In genomic region chr9:108525214-108525613, GRCh38 we compare ENCODE assay signal across 33 cellular contexts.
"Had no signal": no experiment of that assay in that cellular context is flagged by ENCODE, and none has a peak within 500 bp of the region (broad histone marks: within the 10 kb centered on the region; RNA-seq: fewer than 3 reads in every experiment).

No MANE protein-coding gene starts in this region.

- H3K9me3 Mint-ChIP-seq: activated B cell treated with CpG ODN at 0.5 μM for 24 hours; activated CD4-positive, alpha-beta memory T cell treated with anti-CD3 and anti-CD28 coated beads for 36 hours; activated T-helper 1 cell treated with anti-CD3 and anti-CD28 coated beads, Interleukin-12 subunit alpha, Interleukin-12 subunit beta, Interleukin-2, Interleukin-4 antibody, amounts not matched to agents 30 ng/mL and 10 ng/mL and 1 ng/mL, durations not matched to agents 14 hours and 24 hours and 36 hours; central memory CD8-positive, alpha-beta T cell; dendritic cell treated with granulocyte-macrophage colony-stimulating factor and Interleukin-4, amounts not matched to agents 40 ng/mL and 50 ng/mL, for 4 days had no signal

- H3K9me3 ChIP-seq: ascending aorta, breast epithelium, esophagus squamous epithelium had no signal

- H3K27ac Mint-ChIP-seq: activated B cell treated with CpG ODN at 0.5 μM for 24 hours; activated CD4-positive, alpha-beta memory T cell treated with anti-CD3 and anti-CD28 coated beads for 36 hours; activated CD8-positive, alpha-beta memory T cell treated with anti-CD3 and anti-CD28 coated beads, Interleukin-2, amount 10 ng/mL, durations not matched to agents 7 days and 5 days; activated CD8-positive, alpha-beta T cell treated with anti-CD3 and anti-CD28 coated beads, Interleukin-2, amount 10 ng/mL, durations not matched to agents 7 days and 5 days; activated naive CD4-positive, alpha-beta T cell treated with anti-CD3 and anti-CD28 coated beads, Interleukin-2, amount 10 ng/mL, durations not matched to agents 7 days and 5 days; activated naive CD4-positive, alpha-beta T cell treated with anti-CD3 and anti-CD28 coated beads, Interleukin-2, amount 50 U/mL, for 72 hours; activated naive CD8-positive, alpha-beta T cell treated with anti-CD3 and anti-CD28 coated beads, Interleukin-2, amount 10 ng/mL, durations not matched to agents 7 days and 5 days; activated T-helper 1 cell treated with anti-CD3 and anti-CD28 coated beads, Interleukin-12 subunit alpha, Interleukin-12 subunit beta, Interleukin-2, Interleukin-4 antibody, amounts not matched to agents 30 ng/mL and 10 ng/mL and 1 ng/mL, durations not matched to agents 14 hours and 24 hours and 36 hours; brain; dendritic cell treated with granulocyte-macrophage colony-stimulating factor and Interleukin-4, amounts not matched to agents 40 ng/mL and 50 ng/mL, for 4 days; T-helper 17 cell; T-helper 2 cell treated with Interferon-gamma antibody and Interleukin-4, amounts not matched to agents 5 μg/mL and 100 μg/mL, for 36 hours had no signal

- H3K36me3 ChIP-seq: ascending aorta, breast epithelium, cardiac muscle cell, esophagus squamous epithelium, WERI-Rb-1 had no signal

- H3K4me1 ChIP-seq: ascending aorta, breast epithelium, esophagus squamous epithelium had no signal

- H3K4me3 Mint-ChIP-seq: activated B cell treated with CpG ODN at 0.5 μM for 24 hours; activated CD4-positive, alpha-beta memory T cell treated with anti-CD3 and anti-CD28 coated beads for 36 hours; activated CD8-positive, alpha-beta memory T cell treated with anti-CD3 and anti-CD28 coated beads, Interleukin-2, amount 10 ng/mL, durations not matched to agents 7 days and 5 days; activated CD8-positive, alpha-beta T cell treated with anti-CD3 and anti-CD28 coated beads, Interleukin-2, amount 10 ng/mL, durations not matched to agents 7 days and 5 days; activated naive CD4-positive, alpha-beta T cell treated with anti-CD3 and anti-CD28 coated beads, Interleukin-2, amount 10 ng/mL, durations not matched to agents 7 days and 5 days; activated naive CD8-positive, alpha-beta T cell treated with anti-CD3 and anti-CD28 coated beads, Interleukin-2, amount 10 ng/mL, durations not matched to agents 7 days and 5 days; activated T-helper 1 cell treated with anti-CD3 and anti-CD28 coated beads, Interleukin-12 subunit alpha, Interleukin-12 subunit beta, Interleukin-2, Interleukin-4 antibody, amounts not matched to agents 30 ng/mL and 10 ng/mL and 1 ng/mL, durations not matched to agents 14 hours and 24 hours and 36 hours; brain; central memory CD8-positive, alpha-beta T cell; dendritic cell treated with granulocyte-macrophage colony-stimulating factor and Interleukin-4, amounts not matched to agents 40 ng/mL and 50 ng/mL, for 4 days; T-helper 17 cell; T-helper 2 cell treated with Interferon-gamma antibody and Interleukin-4, amounts not matched to agents 5 μg/mL and 100 μg/mL, for 36 hours had no signal

- H3K4me1 Mint-ChIP-seq: activated B cell treated with CpG ODN at 0.5 μM for 24 hours; activated CD8-positive, alpha-beta memory T cell treated with anti-CD3 and anti-CD28 coated beads, Interleukin-2, amount 10 ng/mL, durations not matched to agents 7 days and 5 days; activated naive CD4-positive, alpha-beta T cell treated with anti-CD3 and anti-CD28 coated beads, Interleukin-2, amount 10 ng/mL, durations not matched to agents 7 days and 5 days; activated naive CD8-positive, alpha-beta T cell treated with anti-CD3 and anti-CD28 coated beads, Interleukin-2, amount 10 ng/mL, durations not matched to agents 7 days and 5 days; brain; central memory CD8-positive, alpha-beta T cell; T-helper 17 cell had no signal

- H3K27me3 ChIP-seq: ascending aorta, breast epithelium, cardiac muscle cell, esophagus squamous epithelium had no signal

- H3K27me3 Mint-ChIP-seq: activated CD4-positive, alpha-beta memory T cell treated with anti-CD3 and anti-CD28 coated beads for 36 hours; activated CD8-positive, alpha-beta memory T cell treated with anti-CD3 and anti-CD28 coated beads, Interleukin-2, amount 10 ng/mL, durations not matched to agents 7 days and 5 days; activated naive CD4-positive, alpha-beta T cell treated with anti-CD3 and anti-CD28 coated beads, Interleukin-2, amount 10 ng/mL, durations not matched to agents 7 days and 5 days; activated naive CD8-positive, alpha-beta T cell treated with anti-CD3 and anti-CD28 coated beads, Interleukin-2, amount 10 ng/mL, durations not matched to agents 7 days and 5 days; central memory CD8-positive, alpha-beta T cell; dendritic cell treated with granulocyte-macrophage colony-stimulating factor and Interleukin-4, amounts not matched to agents 40 ng/mL and 50 ng/mL, for 4 days; T-helper 17 cell had no signal

- DNase-seq: activated B cell treated with CpG ODN at 0.5 μM for 24 hours; activated CD4-positive, alpha-beta memory T cell treated with anti-CD3 and anti-CD28 coated beads for 36 hours; activated CD4-positive, alpha-beta T cell treated with anti-CD3 and anti-CD28 coated beads for 48 hours; activated CD4-positive, alpha-beta T cell treated with anti-CD3 and anti-CD28 coated beads, Interleukin-2, amount 50 U/mL, for 1 hour; activated CD8-positive, alpha-beta memory T cell treated with anti-CD3 and anti-CD28 coated beads, Interleukin-2, amount 10 ng/mL, durations not matched to agents 7 days and 5 days; activated CD8-positive, alpha-beta memory T cell treated with anti-CD3 and anti-CD28 coated beads, Interleukin-2, amount 50 U/mL, for 4 hours; activated CD8-positive, alpha-beta T cell treated with anti-CD3 and anti-CD28 coated beads, Interleukin-2, amount 10 ng/mL, durations not matched to agents 7 days and 5 days; activated gamma-delta T cell; activated naive CD4-positive, alpha-beta T cell; activated naive CD4-positive, alpha-beta T cell treated with anti-CD3 and anti-CD28 coated beads, Interleukin-2, amount 10 ng/mL, durations not matched to agents 7 days and 5 days; activated naive CD8-positive, alpha-beta T cell treated with anti-CD3 and anti-CD28 coated beads, Interleukin-2, amount 10 ng/mL, durations not matched to agents 7 days and 5 days; activated T-cell treated with anti-CD3 and anti-CD28 coated beads, Interleukin-2, amount 50 U/mL, for 1 hour; activated T-cell treated with anti-CD3 and anti-CD28 coated beads, Interleukin-2, amount 50 U/mL, for 48 hours; effector CD8-positive, alpha-beta T cell; esophagus squamous epithelium; foreskin melanocyte; glutamatergic neuron; T-helper 1 cell; T-helper 17 cell; T1000; WERI-Rb-1 had no signal

- H3K4me3 ChIP-seq: ascending aorta, breast epithelium, cardiac muscle cell, coronary artery, esophagus squamous epithelium had no signal

- H3K27ac ChIP-seq: ascending aorta, breast epithelium, cardiac muscle cell, coronary artery, epithelial cell of prostate, esophagus squamous epithelium, WERI-Rb-1 had no signal

- ATAC-seq: activated CD4-positive, CD25-positive, alpha-beta regulatory T cell treated with anti-CD3 and anti-CD28 coated beads, Interleukin-2, amount 50 U/mL, for 24 hours; activated CD8-positive, alpha-beta memory T cell treated with anti-CD3 and anti-CD28 coated beads, Interleukin-2, amount 10 ng/mL, durations not matched to agents 7 days and 5 days; activated CD8-positive, alpha-beta T cell treated with anti-CD3 and anti-CD28 coated beads, Interleukin-2, amount 10 ng/mL, durations not matched to agents 7 days and 5 days; activated naive CD4-positive, alpha-beta T cell treated with anti-CD3 and anti-CD28 coated beads, Interleukin-2, amount 50 U/mL, for 72 hours; T-helper 17 cell had no signal

- H3K36me3 Mint-ChIP-seq: activated CD4-positive, alpha-beta memory T cell treated with anti-CD3 and anti-CD28 coated beads for 36 hours; activated CD8-positive, alpha-beta memory T cell treated with anti-CD3 and anti-CD28 coated beads, Interleukin-2, amount 10 ng/mL, durations not matched to agents 7 days and 5 days; activated naive CD4-positive, alpha-beta T cell treated with anti-CD3 and anti-CD28 coated beads, Interleukin-2, amount 10 ng/mL, durations not matched to agents 7 days and 5 days; activated naive CD4-positive, alpha-beta T cell treated with anti-CD3 and anti-CD28 coated beads, Interleukin-2, amount 50 U/mL, for 72 hours; activated naive CD8-positive, alpha-beta T cell treated with anti-CD3 and anti-CD28 coated beads, Interleukin-2, amount 10 ng/mL, durations not matched to agents 7 days and 5 days; brain had no signal
